ENCODE assay signal across 13 cellular contexts in the genomic region with DNA sequence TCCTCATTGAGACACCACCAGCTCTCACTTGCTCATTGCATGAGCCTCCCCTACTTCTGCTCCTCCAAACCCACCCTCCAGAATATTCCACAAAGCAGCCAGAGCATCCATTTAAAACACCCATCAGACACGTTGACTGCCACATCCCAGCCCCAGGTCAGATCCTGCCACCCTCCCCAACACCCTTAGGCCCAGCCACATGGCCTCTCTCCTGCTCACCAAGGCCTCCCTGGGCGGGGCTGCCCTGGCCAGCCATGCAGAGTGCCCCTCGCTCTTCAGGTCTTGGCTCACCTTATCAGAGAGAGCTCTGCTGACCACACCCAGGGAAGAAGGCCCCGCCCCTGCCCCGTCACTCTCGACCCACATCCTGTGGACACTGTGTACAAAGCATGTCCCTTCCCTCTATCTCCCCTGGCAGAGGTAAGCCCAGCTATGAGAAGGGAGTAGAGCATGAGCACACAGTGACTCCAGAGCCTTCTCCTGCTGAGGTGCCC.
DNase-seq lines count a peak whose midpoint lies in the region; ATAC-seq, FAIRE-seq and TF ChIP-seq lines count a peak whose summit lies in the region.
"Had no signal": no experiment of that assay in that cellular context is flagged by ENCODE, and none has a peak within 500 bp of the region (broad histone marks: within the 10 kb centered on the region; RNA-seq: fewer than 3 reads in every experiment).

No MANE protein-coding gene starts in this region.

- TF ChIP-seq POLR2A in GM12891 (IDR thresholded peaks at IDR 0.05; ENCODE audit: low read depth, low read length) (no peak), spleen (IDR thresholded peaks at IDR 0.05) (no peak)

- no peaks in the 10 kb centered on the region for H3K9me3 ChIP-seq in RWPE2 (ENCODE audit: severe bottlenecking)
- H3K9me3 ChIP-seq in cardiac muscle cell (ENCODE audit: low read depth), result no peaks in the 10 kb centered on the region
- no peaks in the 10 kb centered on the region for H3K9me3 ChIP-seq in spleen
- H3K9me3 ChIP-seq: thoracic aorta had no signal

- intact Hi-C loops in spleen (cut with DNase I; ENCODE audit: low total_unique reads), result loop anchor here (10.0 kb wide), 1 partner anchor 107 kb away; a partner anchor contains a TSS

- H3K27me3 ChIP-seq in RWPE2 (ENCODE audit: insufficient read depth, poor library complexity, severe bottlenecking) (no peaks in the 10 kb centered on the region), cardiac muscle cell (no peaks in the 10 kb centered on the region), spleen (replicated peaks in 1 of 7) (no peaks in the 10 kb centered on the region)

- H3K36me3 ChIP-seq in RWPE2 (ENCODE audit: low read depth) (no peaks in the 10 kb centered on the region), cardiac muscle cell (no peaks in the 10 kb centered on the region), spleen (peaks cover 0 to 5% (median 0%) of the 10 kb centered on the region in 6 donors)
- H3K36me3 ChIP-seq: thoracic aorta had no signal

- ATAC-seq in RWPE2 (ENCODE audit: low read depth), result peak; percentile 38; the same call in 2 of the 3 replicates
- ATAC-seq in HG03139 (IDR thresholded peaks at IDR 0.05; ENCODE audit: unreplicated experiment), result no peak
- ATAC-seq in GM19452 (IDR thresholded peaks at IDR 0.05; ENCODE audit: unreplicated experiment), result no peak

- DNase-seq in GM12891 (ENCODE audit: insufficient read length, low spot score), result no peak
- DNase-seq in RWPE2 (ENCODE audit: low spot score), result no peak
- no peak for DNase-seq in cardiac muscle cell (ENCODE audit: low read depth in 1 of 2, low spot score in 1 of 2)
- peak; percentile 87 for DNase-seq in spleen
- DNase-seq in NCI-H1930 (lab: John Stamatoyannopoulos, UW), result no peak
- DNase-seq: activated gamma-delta T cell treated with Interleukin-2 at 50 U/mL for 16 hours, cerebellar nuclear complex, NCI-H1436, NCI-H774 had no signal

- WGBS in spleen, 5 donors, result 53 to 70% (median 61%) methylated on average over 6 of the region's 6 CpGs

- H3K27ac ChIP-seq in RWPE2 (ENCODE audit: poor library complexity, severe bottlenecking) (peak overlapping the region; percentile 21), cardiac muscle cell (peak overlapping the region; percentile 94), spleen (peak overlapping the region in 5 of 8 donors; percentile 1 to 64 (median 10))
- H3K27ac ChIP-seq: thoracic aorta had no signal

- H3K4me3 ChIP-seq in RWPE2 (ENCODE audit: severe bottlenecking), result no peak overlapping the region
- H3K4me3 ChIP-seq in cardiac muscle cell, result no peak overlapping the region
- no peak overlapping the region for H3K4me3 ChIP-seq in spleen
- H3K4me3 ChIP-seq: thoracic aorta had no signal

- TF ChIP-seq CTCF in RWPE2 (IDR thresholded peaks at IDR 0.05; ENCODE audit: poor library complexity, severe bottlenecking) (no peak), cardiac muscle cell (IDR thresholded peaks at IDR 0.05; ENCODE audit: low read depth, low read length) (no peak), spleen (IDR thresholded peaks at IDR 0.05 in 8 of 11, conservative IDR thresholded peaks at IDR 0.05 in 3 of 11) (no peak)

- H3K4me1 ChIP-seq in RWPE2 (ENCODE audit: insufficient read depth, poor library complexity, severe bottlenecking) (peaks cover 41% of the 10 kb centered on the region), cardiac muscle cell (ENCODE audit: low read depth) (peaks cover 89% of the 10 kb centered on the region), spleen (peaks cover 28 to 95% (median 73%) of the 10 kb centered on the region in 6 donors)

- FAIRE-seq in GM12891 (lab: Jason Lieb, UNC), result peak; percentile 40
- FAIRE-seq: GM19239 had no signal

TF ChIP-seq in GM12891, 5 proteins besides CTCF, POLR2A, EP300 and RAD21:
- TF ChIP-seq POLR2AphosphoS5 (IDR thresholded peaks at IDR 0.05; ENCODE audit: low read depth, low read length) (no peak), SPI1 (IDR thresholded peaks at IDR 0.05; ENCODE audit: low read depth, low read length) (no peak), PAX5 (IDR thresholded peaks at IDR 0.05; ENCODE audit: insufficient read depth, low read length, severe bottlenecking) (no peak), POU2F2 (IDR thresholded peaks at IDR 0.05; ENCODE audit: low read depth, low read length) (no peak), TAF1 (IDR thresholded peaks at IDR 0.05; ENCODE audit: low read depth, low read length) (no peak)

Comparison
In these comparisons a context has a peak if more than half of its experiments do, and no peak if none do; other contexts are left out.
1. H3K27ac ChIP-seq: peak in every context shown above with its lines; median percentile 94 in cardiac muscle cell; 21 in RWPE2; 10 in spleen.